In the genomic region with DNA sequence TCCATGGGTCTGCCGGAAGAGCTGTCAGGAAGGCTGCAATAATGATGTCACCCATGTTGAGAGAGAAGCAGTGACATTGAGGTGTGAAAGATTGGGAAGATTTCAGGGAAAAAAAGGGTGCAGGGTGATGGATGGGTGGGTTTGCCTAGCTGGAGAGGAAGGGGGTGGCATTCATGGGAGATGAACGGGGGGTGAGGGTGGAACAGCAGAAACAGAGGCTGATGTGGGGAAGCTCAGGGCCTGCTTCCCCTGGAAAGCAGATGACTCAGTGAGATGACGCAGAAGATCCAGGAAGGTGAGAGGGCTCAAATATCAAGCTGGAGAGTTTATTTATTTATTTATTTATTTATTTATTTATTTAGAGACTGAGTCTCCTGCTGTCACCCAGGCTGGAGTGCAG, we compare ENCODE assay signal across 38 cellular contexts. TPM values are rescaled to one million over a fixed set of nuclear protein-coding genes. Genes with fewer than 3 reads are reported as not detected.
DNase-seq lines count a peak whose midpoint lies in the region; ATAC-seq, FAIRE-seq and TF ChIP-seq lines count a peak whose summit lies in the region.
"Had no signal": no experiment of that assay in that cellular context is flagged by ENCODE, and none has a peak within 500 bp of the region (broad histone marks: within the 10 kb centered on the region; RNA-seq: fewer than 3 reads in every experiment).

No MANE protein-coding gene starts in this region.

- no peak for ATAC-seq in HG03354 (IDR thresholded peaks at IDR 0.05; ENCODE audit: poor library complexity, severe bottlenecking, unreplicated experiment)
- ATAC-seq: T-helper 17 cell had no signal

- POLR2A ChIA-PET in MCF 10A (lab: Yijun Ruan, JAX) = interaction anchor here (0.6 to 1.2 kb wide), 3 partner anchors 19 to 120 kb away, joined by 3 to 5 read pairs (median 3); a partner anchor contains a TSS
- POLR2A ChIA-PET in RWPE1 (lab: Yijun Ruan, JAX; ENCODE audit: low non-redundant PET) = interaction anchor here (0.5 kb wide), 1 partner anchor 8 kb away, joined by 3 read pairs; no protein-coding TSS in a partner anchor

- in situ Hi-C loops in mammary epithelial cell (cut with MboI; ENCODE audit: low sequenced_read_pairs in 2 of 2) = loop anchor here in 1 of 2 donors (5.0 kb wide), 1 partner anchor 111 kb away; no protein-coding TSS in a partner anchor

- TF ChIP-seq CTCF in MCF 10A (IDR thresholded peaks at IDR 0.05; ENCODE audit: unreplicated experiment) (no peak), mammary epithelial cell (conservative IDR thresholded peaks at IDR 0.05 in 1 of 2, IDR thresholded peaks at IDR 0.05 in 1 of 2; ENCODE audit: extremely low read depth in 1 of 2, insufficient read depth in 1 of 2, low read depth in 1 of 2, low read length in 2 of 2) (no peak), RWPE1 (conservative IDR thresholded peaks at IDR 0.05; ENCODE audit: low read depth) (no peak)

- H2AFZ ChIP-seq in mammary epithelial cell (ENCODE audit: low read depth, low read length) = no peak overlapping the region

- CTCF ChIA-PET in MCF 10A (lab: Yijun Ruan, JAX) (interaction anchor here (0.6 to 10.6 kb wide), 10 partner anchors 9 to 306 kb away, joined by 3 to 222 read pairs (median 3); no protein-coding TSS in a partner anchor), mammary epithelial cell (lab: Charles Lee; ENCODE audit: low non-redundant PET) (interaction anchor here (0.6 kb wide), 1 partner anchor 238 kb away, joined by 4 read pairs; no protein-coding TSS in a partner anchor), RWPE1 (lab: Yijun Ruan, JAX) (interaction anchor here (0.6 to 1.8 kb wide), 4 partner anchors 11 to 110 kb away, joined by 5 to 8 read pairs (median 6); no protein-coding TSS in a partner anchor)

- no peaks in the 10 kb centered on the region for H3K79me2 ChIP-seq in mammary epithelial cell (ENCODE audit: insufficient read depth, low read length)

- no peaks in the 10 kb centered on the region for H3K4me1 Mint-ChIP-seq in MCF 10A (ENCODE audit: insufficient read depth, unreplicated experiment)

- no peaks in the 10 kb centered on the region for H3K27me3 ChIP-seq in mammary epithelial cell (ENCODE audit: insufficient read depth, low read length)
- H3K27me3 ChIP-seq: colonic mucosa, neutrophil, right atrium auricular region, spleen, stomach, uterus had no signal

- no peak overlapping the region for H3K4me2 ChIP-seq in mammary epithelial cell (ENCODE audit: insufficient read depth, low read depth, low read length)

- no peaks in the 10 kb centered on the region for H3K9me3 Mint-ChIP-seq in MCF 10A (ENCODE audit: unreplicated experiment)
- H3K9me3 Mint-ChIP-seq: activated CD4-positive, alpha-beta memory T cell treated with anti-CD3 and anti-CD28 coated beads, Interleukin-2, amount 10 ng/mL, durations not matched to agents 7 days and 5 days; CD4-positive, CD25-positive, alpha-beta regulatory T cell had no signal

- H3K4me3 ChIP-seq in mammary epithelial cell (replicated peaks in 1 of 3; ENCODE audit: insufficient read depth in 1 of 3, low read depth in 2 of 3, low read length in 3 of 3) = no peak overlapping the region
- H3K4me3 ChIP-seq: colonic mucosa, left ventricle myocardium inferior, right atrium auricular region, SK-N-MC, spleen, stomach, uterus had no signal

- WGBS in mammary epithelial cell (ENCODE audit: low coverage, missing lambda C conversion rate) = 84% methylated on average over 3 of the region's 3 CpGs

- FAIRE-seq in urothelium cell line (lab: Jason Lieb, UNC) = no peak
- FAIRE-seq in GM19239 (lab: Jason Lieb, UNC) = no peak
- FAIRE-seq: A204.1, GM12891 had no signal

- dilution Hi-C loops in mammary epithelial cell (cut with HindIII; ENCODE audit: low sequenced_read_pairs) = no loop called here

- H3K36me3 ChIP-seq in mammary epithelial cell (ENCODE audit: insufficient read depth, low read length) = no peaks in the 10 kb centered on the region
- H3K36me3 ChIP-seq: colonic mucosa, left ventricle myocardium inferior, neutrophil, right atrium auricular region, spleen, stomach, uterus had no signal

- no peak overlapping the region for H3K9ac ChIP-seq in mammary epithelial cell (ENCODE audit: insufficient read depth, low read length)

- no peaks in the 10 kb centered on the region for H4K20me1 ChIP-seq in mammary epithelial cell (ENCODE audit: insufficient read depth, low read length)

- DNase-seq in MCF 10A (ENCODE audit: unreplicated experiment) (peak; percentile 52), mammary epithelial cell (no peak), RWPE1 (ENCODE audit: low spot score) (peak; percentile 84), dermis blood vessel endothelial cell (peak; percentile 31), urothelium cell line (ENCODE audit: low spot score) (peak; percentile 35), NCI-H2081 treated with DMSO at 0.1 percent for 48 hours (lab: John Stamatoyannopoulos, UW) (no peak), GM19239 (ENCODE audit: insufficient read length, low spot score) (no peak)
- DNase-seq: activated CD4-positive, alpha-beta memory T cell treated with anti-CD3 and anti-CD28 coated beads, Interleukin-2, amount 10 ng/mL, durations not matched to agents 7 days and 5 days; activated CD4-positive, alpha-beta T cell treated with anti-CD3 and anti-CD28 coated beads for 1 hour; activated CD8-positive, alpha-beta memory T cell treated with anti-CD3 and anti-CD28 coated beads, Interleukin-2, amount 50 U/mL, for 4 hours; activated naive CD4-positive, alpha-beta T cell treated with anti-CD3 and anti-CD28 coated beads, Interleukin-2, amount 50 U/mL, for 16 hours; amniotic stem cell; Calu3; CD4-positive, CD25-positive, alpha-beta regulatory T cell; effector CD8-positive, alpha-beta T cell; glutamatergic neuron; H7; left ventricle myocardium inferior; midbrain; naive B cell; NCI-H1436 treated with DMSO at 0.1 percent for 48 hours; NCI-H2107; posterior cingulate gyrus; spleen; stimulated activated CD4-positive, alpha-beta T cell treated with anti-CD3 and anti-CD28 coated beads, Interleukin-2, amount 100 ng/mL, for 24 hours; stimulated activated CD8-positive, alpha-beta memory T cell treated with anti-CD3 and anti-CD28 coated beads, Interleukin-4, amount 100 ng/mL, for 48 hours; stomach; T-helper 17 cell; uterus had no signal

- no peak overlapping the region for H3K27ac Mint-ChIP-seq in MCF 10A (ENCODE audit: low read depth, unreplicated experiment)
- H3K27ac Mint-ChIP-seq: activated CD4-positive, alpha-beta memory T cell treated with anti-CD3 and anti-CD28 coated beads, Interleukin-2, amount 10 ng/mL, durations not matched to agents 7 days and 5 days; T-helper 17 cell had no signal

- no peaks in the 10 kb centered on the region for H3K9me3 ChIP-seq in mammary epithelial cell (replicated peaks; ENCODE audit: insufficient read depth, low read length)
- H3K9me3 ChIP-seq: colonic mucosa, left ventricle myocardium inferior, neutrophil, right atrium auricular region, spleen, stomach, uterus had no signal

- peaks cover 13% of the 10 kb centered on the region for H3K27me3 Mint-ChIP-seq in MCF 10A (ENCODE audit: insufficient read depth, unreplicated experiment)

- no TSS peak for BruUV-seq in MCF 10A (replicated peaks; lab: Mats Ljungman, UMichigan)
- BruUV-seq in mammary epithelial cell (replicated peaks; lab: Mats Ljungman, UMichigan) = no TSS peak

- no peaks in the 10 kb centered on the region for H3K36me3 Mint-ChIP-seq in MCF 10A (ENCODE audit: insufficient read depth, unreplicated experiment)
- H3K36me3 Mint-ChIP-seq: CD4-positive, CD25-positive, alpha-beta regulatory T cell; naive B cell had no signal

- no peak overlapping the region for H3K4me3 Mint-ChIP-seq in MCF 10A (ENCODE audit: unreplicated experiment)
- H3K4me3 Mint-ChIP-seq: activated CD4-positive, alpha-beta memory T cell treated with anti-CD3 and anti-CD28 coated beads, Interleukin-2, amount 10 ng/mL, durations not matched to agents 7 days and 5 days; CD4-positive, CD25-positive, alpha-beta regulatory T cell; T-helper 17 cell had no signal

- intact Hi-C loops in MCF 10A (cut with micrococcal nuclease) (no loop called here), mammary epithelial cell (cut with micrococcal nuclease) (no loop called here)

- H3K27ac ChIP-seq in mammary epithelial cell (ENCODE audit: insufficient read depth, low read depth, low read length) (no peak overlapping the region), RWPE1 (no peak overlapping the region)
- H3K27ac ChIP-seq: colonic mucosa, epithelial cell of prostate, HL-60, left ventricle myocardium inferior, neutrophil, right atrium auricular region, SK-N-MC, spleen, stomach, uterus had no signal

- H3K4me1 ChIP-seq in mammary epithelial cell (ENCODE audit: insufficient read depth, low read length) = no peaks in the 10 kb centered on the region
- H3K4me1 ChIP-seq: left ventricle myocardium inferior, right atrium auricular region, uterus had no signal

RNA-seq across cellular contexts. Expression of a gene that starts 19.8 kb away (rescaled TPM):
- total RNA-seq in MCF 10A (2022) (43.4 and 50.1 TPM in 2 replicates), mammary epithelial cell (10 to 100 TPM; 31.8 to 36.9 TPM), dermis blood vessel endothelial cell (26.0 and 48.1 TPM in 2 replicates)
- polyA plus RNA-seq in mammary epithelial cell = 12.2 TPM
- polyA minus RNA-seq in mammary epithelial cell = 60.6 TPM

Comparison
In these comparisons a context has a peak if more than half of its experiments do, and no peak if none do; other contexts are left out.
1. DNase-seq: peak in MCF 10A (single experiment), RWPE1 (single experiment), dermis blood vessel endothelial cell (single experiment) and urothelium cell line (single experiment); none in mammary epithelial cell (single experiment), NCI-H2081 treated with DMSO at 0.1 percent for 48 hours (single experiment) and GM19239 (single experiment).